Comparison of ENCODE assay signal across 1 cellular context in the genomic region with DNA sequence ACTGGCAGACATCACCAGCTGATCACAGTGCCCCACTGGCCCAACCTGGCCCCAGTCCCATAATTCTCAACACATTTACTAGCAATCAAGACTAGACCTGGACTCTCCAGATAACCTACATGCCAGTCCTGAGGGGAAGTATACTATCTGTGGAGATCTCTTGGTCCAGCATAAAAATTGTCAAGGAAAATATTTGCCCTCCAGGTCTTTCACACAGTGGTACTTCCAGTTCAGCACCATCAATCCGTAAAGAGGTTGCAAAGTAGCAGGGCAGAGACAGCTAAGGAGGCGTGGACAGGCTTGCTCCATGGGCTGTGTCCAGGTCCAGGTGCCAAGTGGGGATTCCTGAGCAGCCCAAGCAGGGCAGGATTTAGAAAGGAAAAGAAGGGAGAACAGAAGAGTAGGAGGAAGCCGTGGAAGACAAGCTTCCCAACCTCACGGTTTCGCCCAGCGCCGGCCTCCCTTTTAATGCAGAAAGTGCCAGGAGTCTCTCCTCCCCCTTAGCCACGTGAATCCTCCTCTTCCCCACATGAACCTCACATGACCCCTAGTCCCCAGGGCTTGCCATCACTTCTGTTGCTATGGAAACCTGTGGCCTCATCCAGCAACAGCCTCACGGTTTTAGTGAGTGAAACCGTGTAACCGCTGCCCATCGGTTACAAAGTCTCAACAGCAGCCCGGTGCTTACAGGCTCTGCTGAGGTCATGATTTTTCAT.
TF ChIP-seq lines count a peak whose summit lies in the region.

No MANE protein-coding gene starts in this region.

TF ChIP-seq in SK-N-SH treated with all-trans-retinoic acid at 6 μM for 48 hours, 23 proteins besides CTCF, POLR2A, EP300 and RAD21 (continued from another document):
- TF ChIP-seq TOX (CRISPR knock-in tag; IDR thresholded peaks at IDR 0.05; ENCODE audit: borderline replicate concordance) (no peak), GLIS3 (CRISPR knock-in tag; IDR thresholded peaks at IDR 0.05) (no peak), RARB (CRISPR knock-in tag; IDR thresholded peaks at IDR 0.05) (no peak), ZNF565 (CRISPR knock-in tag; conservative IDR thresholded peaks at IDR 0.05; ENCODE audit: low read depth) (no peak)
TF ChIP-seq in SK-N-SH treated with all-trans-retinoic acid at 6 μM for 48 hours: peak in this region for 0.
